In genomic region chr12:103978384-103978982, GRCh38 we compare ENCODE assay signal across 14 cellular contexts.
"Had no signal": no experiment of that assay in that cellular context is flagged by ENCODE, and none has a peak within 500 bp of the region (broad histone marks: within the 10 kb centered on the region; RNA-seq: fewer than 3 reads in every experiment).

No MANE protein-coding gene starts in this region.

- H3K36me3 ChIP-seq: ovary had no signal

- H3K27ac Mint-ChIP-seq: activated CD4-positive, alpha-beta memory T cell treated with anti-CD3 and anti-CD28 coated beads for 36 hours; neural progenitor cell had no signal

- H3K9me3 Mint-ChIP-seq: activated CD4-positive, alpha-beta memory T cell treated with anti-CD3 and anti-CD28 coated beads for 36 hours; neural progenitor cell had no signal

- H3K27me3 ChIP-seq: ascending aorta, colonic mucosa, heart left ventricle, left lung, neural progenitor cell, ovary, stomach had no signal

- H3K9me3 ChIP-seq: ascending aorta, colonic mucosa, heart left ventricle, left lung, ovary, stomach, thoracic aorta had no signal

- H3K27me3 Mint-ChIP-seq: activated CD4-positive, alpha-beta memory T cell treated with anti-CD3 and anti-CD28 coated beads for 36 hours had no signal

- H3K4me1 ChIP-seq: ascending aorta, colonic mucosa, neural progenitor cell had no signal

- H3K4me3 Mint-ChIP-seq: activated CD4-positive, alpha-beta memory T cell treated with anti-CD3 and anti-CD28 coated beads for 36 hours; neural progenitor cell had no signal

- H3K27ac ChIP-seq: ascending aorta, colonic mucosa, heart left ventricle, left lung, neural progenitor cell, ovary, stomach, thoracic aorta had no signal

- H3K4me1 Mint-ChIP-seq: neural progenitor cell had no signal

- ATAC-seq: heart left ventricle, left lung had no signal

- H3K4me3 ChIP-seq: ascending aorta, colonic mucosa, heart left ventricle, left lung, neural progenitor cell, ovary, stomach, thoracic aorta had no signal

- DNase-seq: activated CD4-positive, alpha-beta memory T cell treated with anti-CD3 and anti-CD28 coated beads for 36 hours; activated CD4-positive, CD25-positive, alpha-beta regulatory T cell treated with anti-CD3 and anti-CD28 coated beads, Interleukin-2, amount 50 U/mL, for 72 hours; colonic mucosa; effector CD4-positive, alpha-beta T cell; foreskin melanocyte; heart left ventricle; left lung; ovary; stimulated activated CD4-positive, alpha-beta T cell treated with anti-CD3 and anti-CD28 coated beads, Interleukin-4, amount 100 ng/mL, for 1 hour; stimulated activated CD8-positive, alpha-beta memory T cell treated with anti-CD3 and anti-CD28 coated beads, Interleukin-4, amount 100 ng/mL, for 48 hours; stomach had no signal
